In the genomic region with DNA sequence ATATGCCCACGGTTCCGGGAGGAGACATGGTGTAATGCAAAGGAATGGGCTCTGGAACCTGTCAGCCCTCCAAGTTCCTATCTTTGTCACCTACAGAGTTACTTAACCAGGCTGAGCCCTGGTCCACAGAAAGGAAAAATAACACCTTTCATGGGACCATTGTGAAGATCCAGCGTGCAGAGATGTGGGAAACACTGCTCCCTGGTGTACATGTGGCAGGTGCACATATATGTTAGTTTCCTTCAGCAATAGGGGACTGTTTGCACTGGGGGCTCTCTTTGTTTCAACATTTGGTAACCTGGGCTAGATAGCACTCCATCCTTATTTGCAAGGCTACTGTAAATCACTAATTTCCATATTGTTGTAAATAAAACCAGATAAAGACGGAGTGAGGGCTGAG, we compare ENCODE assay signal across 1 cellular context.
TF ChIP-seq lines count a peak whose summit lies in the region.

No MANE protein-coding gene starts in this region.

TF ChIP-seq in K562, 482 proteins besides CTCF, POLR2A, EP300 and RAD21 (continued from another document):
- TF ChIP-seq, protein P1, sequence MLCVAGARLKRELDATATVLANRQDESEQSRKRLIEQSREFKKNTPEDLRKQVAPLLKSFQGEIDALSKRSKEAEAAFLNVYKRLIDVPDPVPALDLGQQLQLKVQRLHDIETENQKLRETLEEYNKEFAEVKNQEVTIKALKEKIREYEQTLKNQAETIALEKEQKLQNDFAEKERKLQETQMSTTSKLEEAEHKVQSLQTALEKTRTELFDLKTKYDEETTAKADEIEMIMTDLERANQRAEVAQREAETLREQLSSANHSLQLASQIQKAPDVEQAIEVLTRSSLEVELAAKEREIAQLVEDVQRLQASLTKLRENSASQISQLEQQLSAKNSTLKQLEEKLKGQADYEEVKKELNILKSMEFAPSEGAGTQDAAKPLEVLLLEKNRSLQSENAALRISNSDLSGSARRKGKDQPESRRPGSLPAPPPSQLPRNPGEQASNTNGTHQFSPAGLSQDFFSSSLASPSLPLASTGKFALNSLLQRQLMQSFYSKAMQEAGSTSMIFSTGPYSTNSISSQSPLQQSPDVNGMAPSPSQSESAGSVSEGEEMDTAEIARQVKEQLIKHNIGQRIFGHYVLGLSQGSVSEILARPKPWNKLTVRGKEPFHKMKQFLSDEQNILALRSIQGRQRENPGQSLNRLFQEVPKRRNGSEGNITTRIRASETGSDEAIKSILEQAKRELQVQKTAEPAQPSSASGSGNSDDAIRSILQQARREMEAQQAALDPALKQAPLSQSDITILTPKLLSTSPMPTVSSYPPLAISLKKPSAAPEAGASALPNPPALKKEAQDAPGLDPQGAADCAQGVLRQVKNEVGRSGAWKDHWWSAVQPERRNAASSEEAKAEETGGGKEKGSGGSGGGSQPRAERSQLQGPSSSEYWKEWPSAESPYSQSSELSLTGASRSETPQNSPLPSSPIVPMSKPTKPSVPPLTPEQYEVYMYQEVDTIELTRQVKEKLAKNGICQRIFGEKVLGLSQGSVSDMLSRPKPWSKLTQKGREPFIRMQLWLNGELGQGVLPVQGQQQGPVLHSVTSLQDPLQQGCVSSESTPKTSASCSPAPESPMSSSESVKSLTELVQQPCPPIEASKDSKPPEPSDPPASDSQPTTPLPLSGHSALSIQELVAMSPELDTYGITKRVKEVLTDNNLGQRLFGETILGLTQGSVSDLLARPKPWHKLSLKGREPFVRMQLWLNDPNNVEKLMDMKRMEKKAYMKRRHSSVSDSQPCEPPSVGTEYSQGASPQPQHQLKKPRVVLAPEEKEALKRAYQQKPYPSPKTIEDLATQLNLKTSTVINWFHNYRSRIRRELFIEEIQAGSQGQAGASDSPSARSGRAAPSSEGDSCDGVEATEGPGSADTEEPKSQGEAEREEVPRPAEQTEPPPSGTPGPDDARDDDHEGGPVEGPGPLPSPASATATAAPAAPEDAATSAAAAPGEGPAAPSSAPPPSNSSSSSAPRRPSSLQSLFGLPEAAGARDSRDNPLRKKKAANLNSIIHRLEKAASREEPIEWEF (CRISPR knock-in tag; IDR thresholded peaks at IDR 0.05) = no peak
- no peak for TF ChIP-seq ZNF696 (CRISPR knock-in tag; conservative IDR thresholded peaks at IDR 0.05)
